Comparison of ENCODE assay signal across 23 cellular contexts in the genomic region with DNA sequence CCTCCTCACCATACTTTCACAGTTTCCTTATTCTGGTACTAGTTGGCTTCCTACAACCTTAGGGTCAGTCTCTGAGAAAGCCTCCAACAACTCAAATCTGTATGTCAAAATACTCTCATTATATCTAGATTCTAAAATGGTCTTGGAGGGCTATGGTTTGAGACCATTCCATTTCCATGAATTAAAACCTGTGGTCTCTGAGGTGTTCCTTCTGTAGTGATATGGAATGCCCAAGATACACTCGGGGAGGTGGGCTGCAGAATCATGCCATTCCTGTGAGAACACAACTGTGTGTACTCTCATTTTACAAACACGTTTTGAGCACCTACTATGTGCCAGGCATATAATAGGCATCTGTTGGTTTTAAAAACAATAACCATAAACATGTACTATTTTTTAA.
A peak's percentile ranks its signal among the peaks of the same experiment; 100 is the strongest.
DNase-seq lines count a peak whose midpoint lies in the region; ATAC-seq, FAIRE-seq and TF ChIP-seq lines count a peak whose summit lies in the region.
"Had no signal": no experiment of that assay in that cellular context is flagged by ENCODE, and none has a peak within 500 bp of the region (broad histone marks: within the 10 kb centered on the region; RNA-seq: fewer than 3 reads in every experiment).

No MANE protein-coding gene starts in this region.

- H3K4me1 Mint-ChIP-seq in astrocyte (ENCODE audit: low read depth, unreplicated experiment), result peaks cover 61% of the 10 kb centered on the region
- H3K4me1 Mint-ChIP-seq: activated naive CD8-positive, alpha-beta T cell treated with anti-CD3 and anti-CD28 coated beads, Interleukin-2, amount 50 U/mL, for 24 hours; neural progenitor cell had no signal

- no peaks in the 10 kb centered on the region for H3K9me3 ChIP-seq in right atrium auricular region
- H3K9me3 ChIP-seq in astrocyte (ENCODE audit: insufficient read depth, low read depth, low read length), result no peaks in the 10 kb centered on the region
- H3K9me3 ChIP-seq in muscle layer of duodenum (ENCODE audit: control insufficient read depth in 1 of 2, low read length in 2 of 2), result no peaks in the 10 kb centered on the region
- H3K9me3 ChIP-seq: A549; BLaER1 treated with 17β-estradiol and CSF1 and Interleukin-3, amounts not matched to agents 10 nM and 100 nM; spleen; uterus had no signal

- H3K27me3 ChIP-seq in right atrium auricular region, result no peaks in the 10 kb centered on the region
- H3K27me3 ChIP-seq in astrocyte (ENCODE audit: insufficient read depth, low read length), result no peaks in the 10 kb centered on the region
- H3K27me3 ChIP-seq in muscle layer of duodenum (ENCODE audit: low read depth, low read length), result no peaks in the 10 kb centered on the region
- H3K27me3 ChIP-seq: BLaER1 treated with 17β-estradiol and CSF1 and Interleukin-3, amounts not matched to agents 10 nM and 100 nM; neural progenitor cell; spleen; uterus had no signal

- peaks cover 33% of the 10 kb centered on the region for H3K79me2 ChIP-seq in astrocyte (ENCODE audit: insufficient read depth, low read length)

- H3K27ac ChIP-seq in right atrium auricular region, result peak overlapping the region; percentile 9 to 58
- peak overlapping the region; percentile 51 for H3K27ac ChIP-seq in astrocyte (ENCODE audit: low read depth, low read length)
- H3K27ac ChIP-seq in muscle layer of duodenum (ENCODE audit: low read length), result peak overlapping the region; percentile 28
- H3K27ac ChIP-seq: A549; BLaER1 treated with 17β-estradiol and CSF1 and Interleukin-3, amounts not matched to agents 10 nM and 100 nM; neural progenitor cell; uterus had no signal

- TF ChIP-seq CTCF in right atrium auricular region (IDR thresholded peaks at IDR 0.05), result no peak
- no peak for TF ChIP-seq CTCF in astrocyte (IDR thresholded peaks at IDR 0.05; ENCODE audit: insufficient read depth, low read depth, low read length)

- H4K20me1 ChIP-seq in astrocyte (ENCODE audit: insufficient read depth, low read length), result peaks cover 4% of the 10 kb centered on the region
- H4K20me1 ChIP-seq: BLaER1 treated with 17β-estradiol and CSF1 and Interleukin-3, amounts not matched to agents 10 nM and 100 nM had no signal

- no peaks in the 10 kb centered on the region for H3K9me3 Mint-ChIP-seq in astrocyte (ENCODE audit: unreplicated experiment)
- H3K9me3 Mint-ChIP-seq: activated naive CD8-positive, alpha-beta T cell treated with anti-CD3 and anti-CD28 coated beads, Interleukin-2, amount 50 U/mL, for 24 hours; activated T-helper 2 cell treated with anti-CD3 and anti-CD28 coated beads, Interferon-gamma antibody, Interleukin-2, Interleukin-4, amounts not matched to agents 10 μg/mL and 5 μg/mL and 100 μg/mL, durations not matched to agents 14 hours and 24 hours and 36 hours; neural progenitor cell had no signal

- peak overlapping the region; percentile 33 for H3K4me2 ChIP-seq in astrocyte (ENCODE audit: low read length)
- H3K4me2 ChIP-seq: A549, neural progenitor cell had no signal

- no peaks in the 10 kb centered on the region for H3K27me3 Mint-ChIP-seq in astrocyte (ENCODE audit: low read depth, unreplicated experiment)
- H3K27me3 Mint-ChIP-seq: activated naive CD8-positive, alpha-beta T cell treated with anti-CD3 and anti-CD28 coated beads, Interleukin-2, amount 50 U/mL, for 24 hours had no signal

- H3K4me3 ChIP-seq in right atrium auricular region (no peak overlapping the region), astrocyte (ENCODE audit: insufficient read depth, low read depth, low read length) (no peak overlapping the region), muscle layer of duodenum (ENCODE audit: low read depth in 1 of 2, low read length in 2 of 2) (no peak overlapping the region)
- H3K4me3 ChIP-seq: A549; BLaER1 treated with 17β-estradiol and CSF1 and Interleukin-3, amounts not matched to agents 10 nM and 100 nM; neural progenitor cell; spleen; uterus had no signal

- H3K27ac Mint-ChIP-seq in astrocyte (ENCODE audit: unreplicated experiment), result peak overlapping the region; percentile 88
- H3K27ac Mint-ChIP-seq: activated naive CD8-positive, alpha-beta T cell treated with anti-CD3 and anti-CD28 coated beads, Interleukin-2, amount 50 U/mL, for 24 hours; activated T-helper 2 cell treated with anti-CD3 and anti-CD28 coated beads, Interferon-gamma antibody, Interleukin-2, Interleukin-4, amounts not matched to agents 10 μg/mL and 5 μg/mL and 100 μg/mL, durations not matched to agents 14 hours and 24 hours and 36 hours; neural progenitor cell had no signal

- no peak overlapping the region for H2AFZ ChIP-seq in astrocyte (ENCODE audit: low read depth, low read length)
- H2AFZ ChIP-seq: neural progenitor cell had no signal

- peaks cover 28% of the 10 kb centered on the region for H3K36me3 Mint-ChIP-seq in astrocyte (ENCODE audit: low read depth, unreplicated experiment)

- ATAC-seq in HG02588 (IDR thresholded peaks at IDR 0.05; ENCODE audit: unreplicated experiment) (no peak), GM18861 (IDR thresholded peaks at IDR 0.05; ENCODE audit: unreplicated experiment) (no peak)
- ATAC-seq: A549; activated naive CD8-positive, alpha-beta T cell treated with anti-CD3 and anti-CD28 coated beads, Interleukin-2, amount 50 U/mL, for 24 hours; left colon had no signal

- intact Hi-C loops in cardiac septum (cut with DNase I), result loop anchor here (5.0 kb wide), 1 partner anchor 75 kb away; a partner anchor contains a TSS

- DNase-seq in right atrium auricular region (ENCODE audit: low spot score) (no peak), cardiac septum (ENCODE audit: low spot score) (no peak), astrocyte (ENCODE audit: low read depth) (peak; percentile 50), midbrain (lab: John Stamatoyannopoulos, UW) (no peak), H4 (ENCODE audit: low spot score) (no peak)
- DNase-seq: activated CD4-positive, alpha-beta T cell treated with anti-CD3 and anti-CD28 coated beads for 48 hours; activated naive CD8-positive, alpha-beta T cell treated with anti-CD3 and anti-CD28 coated beads, Interleukin-2, amount 50 U/mL, for 24 hours; caudate nucleus; GDM1; KG1; left colon; NCI-H187; spleen; stimulated activated CD4-positive, alpha-beta T cell treated with anti-CD3 and anti-CD28 coated beads, Interleukin-4, amount 100 ng/mL, for 24 hours; uterus had no signal

- H3K9ac ChIP-seq in astrocyte (ENCODE audit: low read length), result peak overlapping the region; percentile 27
- H3K9ac ChIP-seq: BLaER1 treated with 17β-estradiol and CSF1 and Interleukin-3, amounts not matched to agents 10 nM and 100 nM; neural progenitor cell had no signal

- no peak overlapping the region for H3K4me3 Mint-ChIP-seq in astrocyte (ENCODE audit: unreplicated experiment)
- H3K4me3 Mint-ChIP-seq: activated naive CD8-positive, alpha-beta T cell treated with anti-CD3 and anti-CD28 coated beads, Interleukin-2, amount 50 U/mL, for 24 hours; neural progenitor cell had no signal

- FAIRE-seq in astrocyte (lab: Jason Lieb, UNC), result no peak
- FAIRE-seq: A549, TTC549 had no signal

- H3K4me1 ChIP-seq in right atrium auricular region (peaks cover 0 to 33% of the 10 kb centered on the region in 2 donors), astrocyte (ENCODE audit: insufficient read depth, low read length) (peaks cover 20% of the 10 kb centered on the region), muscle layer of duodenum (ENCODE audit: control insufficient read depth in 1 of 2, insufficient read depth in 2 of 2, low read length in 2 of 2) (peaks cover 0 to 16% of the 10 kb centered on the region in 2 donors)

- peaks cover 78% of the 10 kb centered on the region for H3K36me3 ChIP-seq in right atrium auricular region
- peaks cover 86% of the 10 kb centered on the region for H3K36me3 ChIP-seq in astrocyte (ENCODE audit: insufficient read depth, low read length)
- peaks cover 30 to 65% of the 10 kb centered on the region in 2 donors for H3K36me3 ChIP-seq in muscle layer of duodenum (ENCODE audit: control insufficient read depth in 1 of 2, insufficient read depth in 2 of 2, low read length in 2 of 2)
- H3K36me3 ChIP-seq: BLaER1 treated with 17β-estradiol and CSF1 and Interleukin-3, amounts not matched to agents 10 nM and 100 nM; uterus had no signal
